14 cellular contexts compared by ENCODE assay signal in genomic region chr2:26564121-26564520, GRCh38.
"Had no signal": no experiment of that assay in that cellular context is flagged by ENCODE, and none has a peak within 500 bp of the region (broad histone marks: within the 10 kb centered on the region; RNA-seq: fewer than 3 reads in every experiment).

No MANE protein-coding gene starts in this region.

- DNase-seq: activated CD4-positive, alpha-beta T cell treated with anti-CD3 and anti-CD28 coated beads, Interleukin-2, amount 50 U/mL, for 48 hours; activated naive CD8-positive, alpha-beta T cell treated with anti-CD3 and anti-CD28 coated beads for 36 hours; cerebellar nuclear complex; cortex of kidney; kidney glomerular epithelial cell; left ventricle myocardium inferior; nucleus accumbens; stimulated activated CD4-positive, alpha-beta T cell treated with anti-CD3 and anti-CD28 coated beads, Interleukin-4, amount 100 ng/mL, for 24 hours; stimulated activated naive CD4-positive, alpha-beta T cell treated with Interleukin-2 at 50 U/mL for 16 hours; T-cell had no signal

- ATAC-seq: SK-N-SH treated with all-trans-retinoic acid at 6 μM for 48 hours, T-cell had no signal

- H3K27ac ChIP-seq: breast epithelium, left ventricle myocardium inferior had no signal

- H3K4me3 ChIP-seq: left ventricle myocardium inferior had no signal

- H3K9me3 ChIP-seq: breast epithelium, left ventricle myocardium inferior had no signal

- FAIRE-seq: endometrium, TTC549 had no signal

- H3K36me3 ChIP-seq: breast epithelium, left ventricle myocardium inferior had no signal
